22 cellular contexts compared by ENCODE assay signal in the genomic region with DNA sequence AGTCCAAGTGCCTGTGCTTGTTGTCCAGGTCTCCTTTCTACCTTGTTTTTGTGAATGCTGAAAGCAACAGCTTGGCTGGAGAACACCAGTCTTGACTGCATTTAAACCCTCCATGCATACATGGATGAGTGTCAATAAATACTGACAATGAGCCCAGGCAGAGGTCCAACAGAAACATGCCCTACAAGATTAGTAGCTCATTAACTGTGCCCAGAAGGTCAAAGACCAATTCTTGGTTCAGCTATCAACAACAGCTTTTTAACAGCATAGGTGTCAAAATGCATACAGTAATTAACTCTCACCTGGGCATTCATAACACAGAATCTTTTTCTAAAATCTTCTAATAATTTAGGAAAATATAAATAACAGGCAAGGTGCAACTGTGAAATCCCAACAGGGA.
A peak's percentile ranks its signal among the peaks of the same experiment; 100 is the strongest.
DNase-seq lines count a peak whose midpoint lies in the region; ATAC-seq, FAIRE-seq and TF ChIP-seq lines count a peak whose summit lies in the region.
"Had no signal": no experiment of that assay in that cellular context is flagged by ENCODE, and none has a peak within 500 bp of the region (broad histone marks: within the 10 kb centered on the region; RNA-seq: fewer than 3 reads in every experiment).

No MANE protein-coding gene starts in this region.

- H3K4me3 ChIP-seq in left lung (no peak overlapping the region), lower lobe of right lung (no peak overlapping the region)
- H3K4me3 ChIP-seq: K562, prostate gland had no signal

- TF ChIP-seq CTCF in left lung (IDR thresholded peaks at IDR 0.05) (no peak), lower lobe of right lung (IDR thresholded peaks at IDR 0.05) (no peak)

- no peak for TF ChIP-seq EP300 in Ishikawa (IDR thresholded peaks at IDR 0.05; ENCODE audit: borderline replicate concordance)

- DNase-seq in DMS53 treated with DMSO at 0.1 percent for 48 hours (lab: John Stamatoyannopoulos, UW; ENCODE audit: unreplicated experiment) (peak; percentile 65), NCI-H774 (lab: John Stamatoyannopoulos, UW) (peak; percentile 26), left lung (no peak), HTR-8/SVneo (ENCODE audit: insufficient read length, low spot score) (no peak), lower lobe of right lung (no peak), MV-4-11 (lab: John Stamatoyannopoulos, UW) (no peak), medulla oblongata (ENCODE audit: extremely low spot score) (no peak)
- DNase-seq: activated naive CD4-positive, alpha-beta T cell treated with anti-CD3 and anti-CD28 coated beads, Interleukin-2, amount 10 ng/mL, durations not matched to agents 7 days and 5 days; activated T-cell treated with anti-CD3 and anti-CD28 coated beads, Interleukin-2, amount 50 U/mL, for 72 hours; anterior cingulate cortex; CD8-positive, alpha-beta memory T cell; effector CD8-positive, alpha-beta T cell; NCI-H526; SIG-M5; stimulated activated CD4-positive, alpha-beta T cell treated with anti-CD3 and anti-CD28 coated beads, Interleukin-12 subunit alpha, Interleukin-12 subunit beta, amount 100 ng/mL, for 4 hours had no signal

- H3K36me3 ChIP-seq in left lung (peaks cover 0 to 97% of the 10 kb centered on the region in 2 donors), lower lobe of right lung (peaks cover 92% of the 10 kb centered on the region)

- FAIRE-seq in HTR-8/SVneo (lab: Jason Lieb, UNC), result no peak
- FAIRE-seq: frontal cortex, K562, TTC549 had no signal

- no peaks in the 10 kb centered on the region for H3K9me3 ChIP-seq in left lung
- no peaks in the 10 kb centered on the region for H3K9me3 ChIP-seq in lower lobe of right lung
- H3K9me3 ChIP-seq: prostate gland had no signal

- peaks cover 0 to 8% of the 10 kb centered on the region in 2 donors for H3K4me1 ChIP-seq in left lung
- H3K4me1 ChIP-seq in lower lobe of right lung, result peaks cover 16% of the 10 kb centered on the region
- H3K4me1 ChIP-seq: prostate gland had no signal

- H3K27ac ChIP-seq in left lung, result no peak overlapping the region
- no peak overlapping the region for H3K27ac ChIP-seq in lower lobe of right lung
- H3K27ac ChIP-seq: HL-60, prostate gland had no signal

- no peak for TF ChIP-seq RAD21 in Ishikawa (IDR thresholded peaks at IDR 0.05; ENCODE audit: low read depth)

- H3K27me3 ChIP-seq in left lung (no peaks in the 10 kb centered on the region), lower lobe of right lung (ENCODE audit: low read depth) (no peaks in the 10 kb centered on the region)

- intact Hi-C loops in left lung (cut with DNase I) (no loop called here), lower lobe of right lung (cut with DNase I) (no loop called here)

- ATAC-seq in left lung, result peak; percentile 42
- no peak for ATAC-seq in lower lobe of right lung
- ATAC-seq: activated T-cell treated with anti-CD3 and anti-CD28 coated beads, Interleukin-2, amount 50 U/mL, for 72 hours; esophagus mucosa; K562 had no signal

TF ChIP-seq in Ishikawa, 13 proteins besides CTCF, POLR2A, EP300 and RAD21:
- TF ChIP-seq NFIC (IDR thresholded peaks at IDR 0.05), result peak; percentile 32; the same call in 1 of the 2 replicates
- TF ChIP-seq, protein P1, sequence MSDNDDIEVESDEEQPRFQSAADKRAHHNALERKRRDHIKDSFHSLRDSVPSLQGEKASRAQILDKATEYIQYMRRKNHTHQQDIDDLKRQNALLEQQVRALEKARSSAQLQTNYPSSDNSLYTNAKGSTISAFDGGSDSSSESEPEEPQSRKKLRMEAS (IDR thresholded peaks at IDR 0.05), result no peak

Comparison
In these comparisons a context has a peak if more than half of its experiments do, and no peak if none do; other contexts are left out.
1. DNase-seq: peak in DMS53 treated with DMSO at 0.1 percent for 48 hours (single experiment) and NCI-H774 (single experiment); none in left lung (0 of 2), HTR-8/SVneo (single experiment), lower lobe of right lung (single experiment), MV-4-11 (single experiment) and medulla oblongata (single experiment).